ENCODE assay signal across 8 cellular contexts in genomic region chr13:21476893-21477472, GRCh38. TPM values are rescaled to one million over a fixed set of nuclear protein-coding genes. Genes with fewer than 3 reads are reported as not detected.
A peak's percentile ranks its signal among the peaks of the same experiment; 100 is the strongest.
DNase-seq lines count a peak whose midpoint lies in the region; ATAC-seq and TF ChIP-seq lines count a peak whose summit lies in the region.

No MANE protein-coding gene starts in this region.

- peaks cover 3% of the 10 kb centered on the region for H3K27me3 Mint-ChIP-seq in type B pancreatic cell

- DNase-seq in Daoy (ENCODE audit: low read depth): peak; percentile 70
- peak; percentile 65 for DNase-seq in MM.1S
- peak; percentile 95 for DNase-seq in adipocyte (ENCODE audit: low read depth)
- peak; percentile 77 for DNase-seq in left ventricle myocardium inferior
- DNase-seq in posterior vena cava (ENCODE audit: low spot score): peak; percentile 93
- peak; percentile 85 for DNase-seq in type B pancreatic cell (ENCODE audit: extremely low spot score, unreplicated experiment)

- H3K4me2 ChIP-seq in MM.1S (ENCODE audit: low read depth, low read length): peak overlapping the region; percentile 38; the same call in 1 of the 2 replicates
- H3K4me2 ChIP-seq in SU-DHL-6 (ENCODE audit: low read depth, low read length, poor library complexity, severe bottlenecking): peak overlapping the region; percentile 80

- H3K9me2 ChIP-seq in MM.1S (replicated peaks; ENCODE audit: insufficient read depth, low read length): no peaks in the 10 kb centered on the region
- no peaks in the 10 kb centered on the region for H3K9me2 ChIP-seq in SU-DHL-6 (replicated peaks; ENCODE audit: insufficient read depth, low read length)

- H2AFZ ChIP-seq in MM.1S (ENCODE audit: low read length): peak overlapping the region; percentile 56; the same call in 1 of the 2 replicates
- H2AFZ ChIP-seq in SU-DHL-6 (ENCODE audit: low read depth, low read length, severe bottlenecking): peak overlapping the region; percentile 99

- H3K4me3 ChIP-seq in MM.1S (ENCODE audit: low read length): peak overlapping the region; percentile 55
- peak overlapping the region; percentile 57 for H3K4me3 ChIP-seq in SU-DHL-6 (ENCODE audit: insufficient read depth, low read length, poor library complexity, severe bottlenecking)
- H3K4me3 ChIP-seq in adipocyte (ENCODE audit: low read length): peak overlapping the region; percentile 81
- H3K4me3 ChIP-seq in left ventricle myocardium inferior: peak overlapping the region; percentile 64

- H3K27ac Mint-ChIP-seq in type B pancreatic cell: peak overlapping the region; percentile 87

- H4K20me1 ChIP-seq in MM.1S (ENCODE audit: insufficient read depth, low read length) (no peaks in the 10 kb centered on the region), SU-DHL-6 (ENCODE audit: low read depth, low read length) (no peaks in the 10 kb centered on the region)

- H3K27me3 ChIP-seq in MM.1S (replicated peaks; ENCODE audit: insufficient read depth, low read length) (no peaks in the 10 kb centered on the region), SU-DHL-6 (ENCODE audit: low read length) (no peaks in the 10 kb centered on the region), adipocyte (replicated peaks; ENCODE audit: control insufficient read depth, insufficient read depth, low read length) (no peaks in the 10 kb centered on the region), left ventricle myocardium inferior (ENCODE audit: low read depth) (no peaks in the 10 kb centered on the region)

- H3K27ac ChIP-seq in MM.1S (ENCODE audit: low read length): no peak overlapping the region
- no peak overlapping the region for H3K27ac ChIP-seq in SU-DHL-6 (ENCODE audit: low read depth, low read length)
- peak overlapping the region; percentile 59 for H3K27ac ChIP-seq in left ventricle myocardium inferior (replicated peaks)

- H3K36me3 ChIP-seq in MM.1S (replicated peaks; ENCODE audit: insufficient read depth, low read length) (no peaks in the 10 kb centered on the region), SU-DHL-6 (ENCODE audit: low read length) (no peaks in the 10 kb centered on the region), adipocyte (ENCODE audit: control insufficient read depth, insufficient read depth, low read length, severe bottlenecking) (no peaks in the 10 kb centered on the region), left ventricle myocardium inferior (no peaks in the 10 kb centered on the region)

- no peaks in the 10 kb centered on the region for H3F3A ChIP-seq in MM.1S (ENCODE audit: insufficient read depth, low read length)
- H3F3A ChIP-seq in SU-DHL-6 (ENCODE audit: insufficient read depth): no peaks in the 10 kb centered on the region

- H3K4me3 Mint-ChIP-seq in type B pancreatic cell: peak overlapping the region; percentile 76

- H3K9ac ChIP-seq in MM.1S (ENCODE audit: low read length) (peak overlapping the region; percentile 48; the same call in 1 of the 2 replicates), SU-DHL-6 (ENCODE audit: low read length) (peak overlapping the region; percentile 52), adipocyte (ENCODE audit: low read length) (peak overlapping the region; percentile 83)

- TF ChIP-seq CTCF in MM.1S (IDR thresholded peaks at IDR 0.05; ENCODE audit: low read length) (peak; percentile 77), SU-DHL-6 (IDR thresholded peaks at IDR 0.05; ENCODE audit: insufficient read depth, low read length, poor library complexity, severe bottlenecking) (peak; percentile 88), left ventricle myocardium inferior (IDR thresholded peaks at IDR 0.05; ENCODE audit: borderline replicate concordance) (peak; percentile 99), type B pancreatic cell (conservative IDR thresholded peaks at IDR 0.05) (peak; percentile 98)

- intact Hi-C loops in left ventricle myocardium inferior (cut with micrococcal nuclease) (loop anchor here (5.0 to 10.0 kb wide), 3 partner anchors 180 to 535 kb away; no protein-coding TSS in a partner anchor), posterior vena cava (cut with DNase I) (loop anchor here in 1 of 2 donors (10.0 kb wide), 1 partner anchor 362 kb away; no protein-coding TSS in a partner anchor)

- ATAC-seq in GM21825 (IDR thresholded peaks at IDR 0.05; ENCODE audit: unreplicated experiment): peak; percentile 84

- H3K4me1 ChIP-seq in MM.1S (ENCODE audit: low read length) (0 out of 2 replicates have a peak, but pooled peaks cover 3% of the 10 kb centered on the region), adipocyte (ENCODE audit: control insufficient read depth, insufficient read depth, low read length) (peaks cover 5% of the 10 kb centered on the region), left ventricle myocardium inferior (peaks cover 28% of the 10 kb centered on the region)

- no peaks in the 10 kb centered on the region for H3K9me3 Mint-ChIP-seq in type B pancreatic cell

- H3K4me1 Mint-ChIP-seq in type B pancreatic cell (ENCODE audit: unreplicated experiment): peaks cover 7% of the 10 kb centered on the region

- H3K9me3 ChIP-seq in MM.1S (replicated peaks; ENCODE audit: insufficient read depth, low read length) (no peaks in the 10 kb centered on the region), SU-DHL-6 (ENCODE audit: insufficient read depth, low read length) (no peaks in the 10 kb centered on the region), adipocyte (ENCODE audit: control insufficient read depth, low read length) (no peaks in the 10 kb centered on the region), left ventricle myocardium inferior (replicated peaks) (no peaks in the 10 kb centered on the region)

- no peaks in the 10 kb centered on the region for H3K36me3 Mint-ChIP-seq in type B pancreatic cell

- H3K79me2 ChIP-seq in MM.1S (ENCODE audit: low read length) (no peaks in the 10 kb centered on the region), SU-DHL-6 (ENCODE audit: insufficient read depth, low read length) (no peaks in the 10 kb centered on the region)

RNA-seq across cellular contexts. Expression of gene ZDHHC20, which starts 17.9 kb away (rescaled TPM):
- total RNA-seq in Daoy (2014; rRNA removed; shearing (Covaris generic)): 39.6 and 45.0 TPM in 2 replicates
- total RNA-seq in left ventricle myocardium inferior (14.0 TPM), posterior vena cava (10 to 100 TPM; 57.6 to 60.4 TPM), type B pancreatic cell (ENCODE audit: low replicate concordance) (78.2 and 98.0 TPM in 2 replicates)
